Comparison of ENCODE assay signal across 15 cellular contexts in the genomic region with DNA sequence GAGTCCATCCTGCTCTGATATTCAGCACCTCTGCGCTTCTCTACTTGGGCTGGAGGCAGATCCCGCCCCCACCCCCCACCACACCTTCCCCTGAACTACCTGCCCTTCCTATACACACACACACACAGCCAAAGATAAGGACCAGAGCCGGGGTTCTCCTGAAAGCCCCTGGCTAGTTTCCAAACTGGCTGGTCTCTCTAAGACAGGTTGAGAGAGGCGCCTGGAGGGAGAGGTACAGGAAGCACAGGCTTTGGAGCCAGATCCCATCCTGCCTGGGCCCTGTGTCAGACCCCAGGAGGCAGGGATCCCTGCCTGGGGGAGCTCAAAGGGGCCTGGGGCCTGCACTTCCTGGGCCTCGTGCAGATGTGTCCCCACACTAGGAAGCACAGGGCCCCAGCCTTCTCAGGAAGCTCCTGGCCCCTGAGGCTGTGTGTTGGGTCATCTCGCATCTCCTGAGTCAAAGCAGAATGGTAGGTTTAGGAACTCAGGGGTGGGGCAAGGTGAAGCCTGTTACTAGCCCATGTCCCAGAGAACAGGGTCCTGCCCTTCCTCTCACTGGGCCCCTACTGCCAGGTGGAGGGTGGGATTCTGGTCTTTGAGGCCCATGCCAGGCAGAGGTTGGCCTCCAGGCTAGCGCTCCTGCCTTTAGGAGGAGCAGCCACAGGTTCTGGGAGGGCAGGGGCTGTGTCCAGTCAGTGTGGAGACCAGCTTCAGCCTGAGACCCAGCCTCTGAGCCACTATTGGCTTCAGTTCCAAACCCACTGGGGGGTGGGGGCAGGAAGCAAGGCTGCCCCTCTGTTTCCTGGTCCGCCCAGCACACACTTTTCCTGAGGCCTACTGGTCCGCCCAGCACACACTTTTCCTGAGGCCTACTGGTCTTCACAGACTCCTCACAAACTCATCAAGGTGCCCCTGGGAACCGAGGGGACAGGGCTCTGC. TPM values are rescaled to one million over a fixed set of nuclear protein-coding genes. Genes with fewer than 3 reads are reported as not detected.
DNase-seq lines count a peak whose midpoint lies in the region; ATAC-seq, FAIRE-seq and TF ChIP-seq lines count a peak whose summit lies in the region.
"Had no signal": no experiment of that assay in that cellular context is flagged by ENCODE, and none has a peak within 500 bp of the region (broad histone marks: within the 10 kb centered on the region; RNA-seq: fewer than 3 reads in every experiment).

No MANE protein-coding gene starts in this region.

- in situ Hi-C loops in K562 (cut with MboI): no loop called here

- H3K79me1 ChIP-seq in mesenchymal stem cell (replicated peaks; ENCODE audit: low read length, poor library complexity, severe bottlenecking): peaks cover 11% of the 10 kb centered on the region

- FAIRE-seq in K562 (lab: Jason Lieb, UNC): no peak
- FAIRE-seq in D721Med (lab: Jason Lieb, UNC): no peak
- FAIRE-seq: endometrium had no signal

- no TSS peak for BruUV-seq in K562 (replicated peaks; lab: Mats Ljungman, UMichigan)

- no peak overlapping the region for H2AFZ ChIP-seq in K562 (ENCODE audit: low read depth, low read length)
- no peak overlapping the region for H2AFZ ChIP-seq in mesenchymal stem cell (ENCODE audit: low read depth, low read length)

- H3K27ac ChIP-seq in BLaER1 treated with 17β-estradiol and CSF1 and Interleukin-3, amounts not matched to agents 10 nM and 100 nM: peak overlapping the region in 10 of 11 experiments; percentile 41 to 75 (median 60); a peak in 21 of 22 replicates
- no peak overlapping the region for H3K27ac ChIP-seq in K562 (ENCODE audit: extremely low read depth, low read depth, low read length)
- H3K27ac ChIP-seq in mesenchymal stem cell (ENCODE audit: low read length, poor library complexity, severe bottlenecking): no peak overlapping the region
- H3K27ac ChIP-seq: WERI-Rb-1 had no signal

- no peaks in the 10 kb centered on the region for H3K27me3 ChIP-seq in BLaER1 treated with 17β-estradiol and CSF1 and Interleukin-3, amounts not matched to agents 10 nM and 100 nM
- H3K27me3 ChIP-seq in K562 (ENCODE audit: control insufficient read depth in 2 of 2, insufficient read depth in 2 of 2, low read length in 2 of 2) (no peaks in the 10 kb centered on the region), mesenchymal stem cell (ENCODE audit: control insufficient read depth in 1 of 2, insufficient read depth in 1 of 2, low read length in 2 of 2) (no peaks in the 10 kb centered on the region)
- H3K27me3 ChIP-seq: Peyer's patch, spleen had no signal

- H3K23ac ChIP-seq in mesenchymal stem cell (ENCODE audit: low read length in 2 of 2): no peak overlapping the region

- peak; percentile 58 for ATAC-seq in K562
- ATAC-seq in GM18909 (IDR thresholded peaks at IDR 0.05; ENCODE audit: poor library complexity, unreplicated experiment): no peak
- no peak for ATAC-seq in HG03457 (IDR thresholded peaks at IDR 0.05; ENCODE audit: unreplicated experiment)
- ATAC-seq: activated T-cell treated with anti-CD3 and anti-CD28 coated beads, Interleukin-2, amount 50 U/mL, for 4 hours had no signal

- H3K36me3 Mint-ChIP-seq in HFFc6 (ENCODE audit: low read depth): peaks cover 9% of the 10 kb centered on the region; the same call in 1 of the 2 replicates

- no peak overlapping the region for H3K4ac ChIP-seq in mesenchymal stem cell (ENCODE audit: low read depth in 1 of 2, low read length in 2 of 2)

- H3K79me2 ChIP-seq in K562 (ENCODE audit: control insufficient read depth, insufficient read depth, low read length): no peaks in the 10 kb centered on the region

- peak overlapping the region in 1 of 2 experiments; percentile 9 for H3K14ac ChIP-seq in mesenchymal stem cell (ENCODE audit: low read length in 2 of 2)

- intact Hi-C loops in K562 (cut with micrococcal nuclease): no loop called here

- H3K9me3 ChIP-seq in BLaER1 treated with 17β-estradiol and CSF1 and Interleukin-3, amounts not matched to agents 10 nM and 100 nM (replicated peaks in 1 of 11): no peaks in the 10 kb centered on the region
- no peaks in the 10 kb centered on the region for H3K9me3 ChIP-seq in K562 (replicated peaks; ENCODE audit: control insufficient read depth, insufficient read depth, low read depth, low read length)
- no peaks in the 10 kb centered on the region for H3K9me3 ChIP-seq in mesenchymal stem cell (ENCODE audit: control insufficient read depth, low read length)
- H3K9me3 ChIP-seq: Peyer's patch, spleen had no signal

- H2BK120ac ChIP-seq in mesenchymal stem cell (ENCODE audit: low read depth, low read length): no peak overlapping the region

- no peaks in the 10 kb centered on the region for H3K9me3 Mint-ChIP-seq in HFFc6
- H3K9me3 Mint-ChIP-seq: activated T-cell treated with anti-CD3 and anti-CD28 coated beads, Interleukin-2, amount 50 U/mL, for 4 hours had no signal

- TF ChIP-seq EP300 in K562 (IDR thresholded peaks at IDR 0.05; ENCODE audit: low read length): no peak

- H3K4me2 ChIP-seq in BLaER1 treated with 17β-estradiol and CSF1 and Interleukin-3, amounts not matched to agents 10 nM and 100 nM: peak overlapping the region; percentile 62 to 85 (median 78)
- no peak overlapping the region for H3K4me2 ChIP-seq in K562 (ENCODE audit: insufficient read depth, low read length)
- no peak overlapping the region for H3K4me2 ChIP-seq in mesenchymal stem cell (ENCODE audit: low read length, poor library complexity, severe bottlenecking)

- H4K8ac ChIP-seq in mesenchymal stem cell (ENCODE audit: low read length): peak overlapping the region; percentile 35

- TF ChIP-seq RAD21 in K562 (CRISPR knock-in tag; conservative IDR thresholded peaks at IDR 0.05 in 1 of 2, IDR thresholded peaks at IDR 0.05 in 1 of 2): no peak

- no peak overlapping the region for H3K18ac ChIP-seq in mesenchymal stem cell (ENCODE audit: low read depth in 1 of 2, low read length in 2 of 2)

- POLR2A ChIA-PET in K562 (lab: Yijun Ruan, JAX): interaction anchor here (1.7 kb wide), 1 partner anchor 14 kb away, joined by 4 read pairs; no protein-coding TSS in a partner anchor

- no peaks in the 10 kb centered on the region for H3K9me1 ChIP-seq in K562 (ENCODE audit: control insufficient read depth, insufficient read depth, low read length)

- peak overlapping the region; percentile 26 to 65 (median 53); a peak in 20 of 22 replicates for H3K9ac ChIP-seq in BLaER1 treated with 17β-estradiol and CSF1 and Interleukin-3, amounts not matched to agents 10 nM and 100 nM
- H3K9ac ChIP-seq in K562 (ENCODE audit: insufficient read depth in 1 of 2, low read depth in 2 of 2, low read length in 2 of 2): peak overlapping the region in 1 of 2 experiments; percentile 31; a peak in 2 of 4 replicates
- no peak overlapping the region for H3K9ac ChIP-seq in mesenchymal stem cell (ENCODE audit: low read length)

- no peak overlapping the region for H3K4me3 ChIP-seq in BLaER1 treated with 17β-estradiol and CSF1 and Interleukin-3, amounts not matched to agents 10 nM and 100 nM
- no peak overlapping the region for H3K4me3 ChIP-seq in K562
- H3K4me3 ChIP-seq in mesenchymal stem cell (ENCODE audit: insufficient read depth in 1 of 2, low read depth in 1 of 2, low read length in 2 of 2): no peak overlapping the region
- H3K4me3 ChIP-seq: Peyer's patch, spleen had no signal

- CTCF ChIA-PET in K562 (lab: Yijun Ruan, JAX; ENCODE audit: low intra/inter-chr PET ratio): no interaction called here

- DNase-seq in HFFc6: no peak
- peak; percentile 29 to 59 (median 43) for DNase-seq in K562 (ENCODE audit: extremely low read depth in 1 of 4, low spot score in 3 of 4)
- no peak for DNase-seq in mesenchymal stem cell
- no peak for DNase-seq in activated T-cell treated with anti-CD3 and anti-CD28 coated beads for 4 hours
- DNase-seq in D721Med (ENCODE audit: insufficient read length, low spot score): no peak
- DNase-seq: activated T-cell treated with anti-CD3 and anti-CD28 coated beads, Interleukin-2, amount 50 U/mL, for 4 hours; anterior cingulate cortex; COR-L47; Peyer's patch; spleen; WERI-Rb-1 had no signal

- H2BK12ac ChIP-seq in mesenchymal stem cell (ENCODE audit: low read length in 2 of 2): no peak overlapping the region

- peaks cover 4% of the 10 kb centered on the region for H3K27me3 Mint-ChIP-seq in HFFc6 (ENCODE audit: insufficient read depth)

- no peak overlapping the region for H2BK5ac ChIP-seq in mesenchymal stem cell (ENCODE audit: low read depth, low read length, poor library complexity, severe bottlenecking)

- peaks cover 0 to 11% (median 0%) of the 10 kb centered on the region in 11 experiments; a peak in 2 of 22 replicates for H3K36me3 ChIP-seq in BLaER1 treated with 17β-estradiol and CSF1 and Interleukin-3, amounts not matched to agents 10 nM and 100 nM
- H3K36me3 ChIP-seq in K562 (ENCODE audit: control insufficient read depth, insufficient read depth, low read length) (peaks cover 14% of the 10 kb centered on the region; the same call in 1 of the 3 replicates), mesenchymal stem cell (ENCODE audit: control insufficient read depth in 1 of 2, insufficient read depth in 2 of 2, low read depth in 1 of 2, low read length in 2 of 2) (peaks cover 11 to 45% of the 10 kb centered on the region in 2 experiments)
- H3K36me3 ChIP-seq: WERI-Rb-1 had no signal

- H4K91ac ChIP-seq in mesenchymal stem cell (ENCODE audit: low read length): peak overlapping the region; percentile 65

- peaks cover 20% of the 10 kb centered on the region for H3K4me1 Mint-ChIP-seq in HFFc6 (ENCODE audit: low read depth)

- H3K4me1 ChIP-seq in BLaER1 treated with 17β-estradiol and CSF1 and Interleukin-3, amounts not matched to agents 10 nM and 100 nM: peaks cover 22 to 38% (median 27%) of the 10 kb centered on the region in 10 experiments
- H3K4me1 ChIP-seq in K562 (replicated peaks in 1 of 2; ENCODE audit: control insufficient read depth in 2 of 2, insufficient read depth in 2 of 2, low read length in 2 of 2): peaks cover 0 to 33% of the 10 kb centered on the region in 2 experiments; a peak in 3 of 5 replicates
- peaks cover 37% of the 10 kb centered on the region for H3K4me1 ChIP-seq in mesenchymal stem cell (ENCODE audit: control insufficient read depth, insufficient read depth, low read depth, low read length)

- 0 out of 2 replicates have a peak overlapping the region, but pooled peaks have one; percentile 16 for H3K27ac Mint-ChIP-seq in HFFc6

- peak overlapping the region; percentile 28 for H2AK5ac ChIP-seq in mesenchymal stem cell (ENCODE audit: low read length, severe bottlenecking)

- no peak for TF ChIP-seq POLR2A in K562 (conservative IDR thresholded peaks at IDR 0.05)

- no peak overlapping the region for H2BK15ac ChIP-seq in mesenchymal stem cell (ENCODE audit: low read depth, poor library complexity, severe bottlenecking)

- H4K20me1 ChIP-seq in BLaER1 treated with 17β-estradiol and CSF1 and Interleukin-3, amounts not matched to agents 10 nM and 100 nM: no peaks in the 10 kb centered on the region
- H4K20me1 ChIP-seq in K562 (replicated peaks; ENCODE audit: control insufficient read depth, insufficient read depth, low read length): 0 out of 2 replicates have a peak, but pooled peaks cover 3% of the 10 kb centered on the region

- WGBS in K562 (ENCODE audit: insufficient coverage, low coverage, missing lambda C conversion rate): 38% methylated on average over 4 of the region's 10 CpGs
- 82% methylated on average over 9 of the region's 10 CpGs for WGBS in mesenchymal stem cell

- H3K4me3 Mint-ChIP-seq in HFFc6: no peak overlapping the region
- H3K4me3 Mint-ChIP-seq: activated T-cell treated with anti-CD3 and anti-CD28 coated beads, Interleukin-2, amount 50 U/mL, for 4 hours had no signal

- TF ChIP-seq CTCF in HFFc6 (IDR thresholded peaks at IDR 0.05): no peak
- TF ChIP-seq CTCF in K562 (IDR thresholded peaks at IDR 0.05 in 2 of 3, conservative IDR thresholded peaks at IDR 0.05 in 1 of 3; ENCODE audit: insufficient read depth in 2 of 3, low read depth in 1 of 3, low read length in 3 of 3): no peak
- TF ChIP-seq CTCF in D721Med (IDR thresholded peaks at IDR 0.05; ENCODE audit: insufficient read depth, missing control alignments): no peak

RNA-seq across cellular contexts. Expression of gene SLC5A10, which starts 16.1 kb away (rescaled TPM):
- not detected for total RNA-seq in HFFc6 (2021; fragmentation: NEBNext Ultra II Directional; extraction: Animal tissue kit (Norgen Biotek cat#: 25700))
- total RNA-seq in K562 (2011; cell fraction: chromatin; rRNA removed; ENCODE audit: low replicate concordance): 0.51 TPM in 1 of 2 replicates, not detected in the other
- 0.17 and 0.39 TPM in 2 replicates for total RNA-seq in K562 (2011; cell fraction: nucleolus; rRNA removed)
- 0.37 and 0.46 TPM in 2 replicates for total RNA-seq in K562 (2011; cell fraction: nucleoplasm; rRNA removed)
- total RNA-seq in K562 (2014; rRNA removed) (0.09 TPM in 1 of 2 replicates, not detected in the other), K562 (2014; rRNA removed; fragmentation: Illumina TruSeq; extraction: Trizol) (not detected in 2 replicates), K562 (2015; rRNA removed; fragmentation: Illumina TruSeq; extraction: Trizol) (0.04 TPM in 1 of 2 replicates, not detected in the other), K562 (2021) (not detected in 2 replicates)
- polyA plus RNA-seq in K562 (2011; rRNA removed) (0.01 and 0.03 TPM in 2 replicates), K562 (2014; fragmentation: Illumina TruSeq; extraction: Trizol) (0.04 TPM in 1 of 2 replicates, not detected in the other), K562 (2014; fragmentation: Nextera tagmentation; extraction: Ambion mirVana) (not detected), K562 (2014; rRNA removed) (0.03 and 0.05 TPM in 2 replicates)
- 0.01 TPM in 1 of 2 replicates, not detected in the other for polyA plus RNA-seq in K562 (2011; cell fraction: cytosol; rRNA removed)
- polyA plus RNA-seq in K562 (2011; cell fraction: nucleus; rRNA removed): 0.06 TPM in 2 replicates
- polyA plus RNA-seq in K562 (2012): 0.04 and 0.07 TPM in 2 replicates
- not detected in 2 replicates for polyA minus RNA-seq in K562 (2011; rRNA and poly(A)+ RNA removed)
- not detected in 2 replicates for polyA minus RNA-seq in K562 (2011; cell fraction: cytosol; rRNA and poly(A)+ RNA removed)
- polyA minus RNA-seq in K562 (2011; cell fraction: nucleus; rRNA and poly(A)+ RNA removed): 0.13 and 0.22 TPM in 2 replicates
- polyA plus RNA-seq in mesenchymal stem cell (2013, experiment 1 of 2): 0.03 TPM
- not detected for polyA plus RNA-seq in mesenchymal stem cell (2013, experiment 2 of 2)
- total RNA-seq: activated T-cell treated with anti-CD3 and anti-CD28 coated beads, Interleukin-2, amount 50 U/mL, for 4 hours; Peyer's patch had no signal

RNA-seq across cellular contexts. Expression of gene FAM83G, which starts 36.5 kb away (rescaled TPM):
- total RNA-seq in HFFc6 (2021; fragmentation: NEBNext Ultra II Directional; extraction: Animal tissue kit (Norgen Biotek cat#: 25700)): 10 to 100 TPM; 21.0 to 24.0 (median 21.7) TPM
- 8.8 and 26.9 TPM in 2 replicates for total RNA-seq in K562 (2011; cell fraction: chromatin; rRNA removed; ENCODE audit: low replicate concordance)
- total RNA-seq in K562 (2011; cell fraction: nucleolus; rRNA removed): 22.8 and 25.7 TPM in 2 replicates
- total RNA-seq in K562 (2011; cell fraction: nucleoplasm; rRNA removed): 11.5 and 13.5 TPM in 2 replicates
- total RNA-seq in K562 (2014; rRNA removed) (7.6 and 12.9 TPM in 2 replicates), K562 (2014; rRNA removed; fragmentation: Illumina TruSeq; extraction: Trizol) (1.9 and 2.3 TPM in 2 replicates), K562 (2015; rRNA removed; fragmentation: Illumina TruSeq; extraction: Trizol) (4.2 and 5.6 TPM in 2 replicates), K562 (2021) (9.1 and 10.3 TPM in 2 replicates)
- polyA plus RNA-seq in K562 (2011; rRNA removed) (3.4 and 4.2 TPM in 2 replicates), K562 (2014; fragmentation: Illumina TruSeq; extraction: Trizol) (4.8 and 6.5 TPM in 2 replicates), K562 (2014; fragmentation: Nextera tagmentation; extraction: Ambion mirVana) (under 1 TPM in 1 of 2 experiments, not detected in 1; 0.04 TPM), K562 (2014; rRNA removed) (5.5 and 5.7 TPM in 2 replicates)
- polyA plus RNA-seq in K562 (2011; cell fraction: cytosol; rRNA removed): 3.5 and 6.6 TPM in 2 replicates
- polyA plus RNA-seq in K562 (2011; cell fraction: nucleus; rRNA removed): 9.7 and 20.5 TPM in 2 replicates
- polyA plus RNA-seq in K562 (2012): 4.2 and 5.3 TPM in 2 replicates
- polyA minus RNA-seq in K562 (2011; rRNA and poly(A)+ RNA removed): 3.2 and 4.8 TPM in 2 replicates
- polyA minus RNA-seq in K562 (2011; cell fraction: cytosol; rRNA and poly(A)+ RNA removed): 5.2 and 5.4 TPM in 2 replicates
- polyA minus RNA-seq in K562 (2011; cell fraction: nucleus; rRNA and poly(A)+ RNA removed): 7.1 and 7.9 TPM in 2 replicates
- 2.9 TPM for polyA plus RNA-seq in mesenchymal stem cell (2013, experiment 1 of 2)
- 2.8 TPM for polyA plus RNA-seq in mesenchymal stem cell (2013, experiment 2 of 2)

Comparison
In these comparisons a context has a peak if more than half of its experiments do, and no peak if none do; other contexts are left out.
1. H3K27ac ChIP-seq: peak in BLaER1 treated with 17β-estradiol and CSF1 and Interleukin-3, amounts not matched to agents 10 nM and 100 nM (10 of 11); none in K562 (single experiment) and mesenchymal stem cell (single experiment).
2. H3K4me2 ChIP-seq: peak in BLaER1 treated with 17β-estradiol and CSF1 and Interleukin-3, amounts not matched to agents 10 nM and 100 nM (11 of 11); none in K562 (single experiment) and mesenchymal stem cell (single experiment).
3. DNase-seq: peak in K562 (4 of 4); none in HFFc6 (single experiment), mesenchymal stem cell (single experiment), activated T-cell treated with anti-CD3 and anti-CD28 coated beads for 4 hours (single experiment) and D721Med (single experiment).